28 cellular contexts compared by ENCODE assay signal in genomic region chr20:3339076-3339475, GRCh38.
"Had no signal": no experiment of that assay in that cellular context is flagged by ENCODE, and none has a peak within 500 bp of the region (broad histone marks: within the 10 kb centered on the region; RNA-seq: fewer than 3 reads in every experiment).

No MANE protein-coding gene starts in this region.

- H3K4me1 Mint-ChIP-seq: immature natural killer cell; naive thymus-derived CD4-positive, alpha-beta T cell; nephron; neural progenitor cell had no signal

- H3K9me3 ChIP-seq: esophagus squamous epithelium, heart right ventricle, lower lobe of right lung, prostate gland, right atrium auricular region, stomach, thyroid gland, vagina had no signal

- H3K27ac Mint-ChIP-seq: effector memory CD8-positive, alpha-beta T cell; immature natural killer cell; naive thymus-derived CD4-positive, alpha-beta T cell; nephron; neural progenitor cell had no signal

- FAIRE-seq: endometrium, keratinocyte had no signal

- H3K27me3 Mint-ChIP-seq: effector memory CD8-positive, alpha-beta T cell; naive thymus-derived CD4-positive, alpha-beta T cell had no signal

- DNase-seq: cortex of kidney; effector memory CD8-positive, alpha-beta T cell; erythroblast; esophagus squamous epithelium; foreskin melanocyte; glutamatergic neuron; heart right ventricle; hypothalamus; immature natural killer cell; left ventricle myocardium superior; lower lobe of right lung; naive thymus-derived CD4-positive, alpha-beta T cell; stimulated activated CD4-positive, alpha-beta T cell treated with anti-CD3 and anti-CD28 coated beads, Interleukin-12 subunit alpha, Interleukin-12 subunit beta, amount 100 ng/mL, for 4 hours; stimulated activated CD4-positive, alpha-beta T cell treated with anti-CD3 and anti-CD28 coated beads, Interleukin-1b, Interleukin-23, amount 100 ng/mL, for 48 hours; stimulated activated CD4-positive, alpha-beta T cell treated with anti-CD3 and anti-CD28 coated beads, Interleukin-4, amount 100 ng/mL, for 1 hour; stimulated activated CD8-positive, alpha-beta memory T cell treated with anti-CD3 and anti-CD28 coated beads, Interleukin-4, amount 100 ng/mL, for 48 hours; stimulated activated naive CD4-positive, alpha-beta T cell treated with Interleukin-2 at 50 U/mL for 16 hours; stomach; thyroid gland had no signal

- H3K27me3 ChIP-seq: esophagus squamous epithelium, heart right ventricle, neural progenitor cell, right atrium auricular region, stomach, thyroid gland, vagina had no signal

- H3K4me1 ChIP-seq: esophagus squamous epithelium, neural progenitor cell, prostate gland, vagina had no signal

- H3K4me2 ChIP-seq: neural progenitor cell, smooth muscle cell had no signal

- H3K4me3 ChIP-seq: esophagus squamous epithelium, heart right ventricle, lower lobe of right lung, neural progenitor cell, prostate gland, right atrium auricular region, smooth muscle cell, stomach, thyroid gland, vagina had no signal

- ATAC-seq: effector memory CD8-positive, alpha-beta T cell; left ventricle myocardium superior; lower lobe of right lung; naive thymus-derived CD4-positive, alpha-beta T cell; sciatic nerve had no signal

- H3K9ac ChIP-seq: neural progenitor cell had no signal

- H2AFZ ChIP-seq: neural progenitor cell had no signal

- H3K36me3 ChIP-seq: neural progenitor cell, prostate gland, thyroid gland had no signal

- H3K27ac ChIP-seq: esophagus squamous epithelium, lower lobe of right lung, neural progenitor cell, prostate gland, vagina had no signal

- H3K4me3 Mint-ChIP-seq: effector memory CD8-positive, alpha-beta T cell; immature natural killer cell; naive thymus-derived CD4-positive, alpha-beta T cell; nephron; neural progenitor cell had no signal
